Comparison of ENCODE assay signal across 1 cellular context in the genomic region with DNA sequence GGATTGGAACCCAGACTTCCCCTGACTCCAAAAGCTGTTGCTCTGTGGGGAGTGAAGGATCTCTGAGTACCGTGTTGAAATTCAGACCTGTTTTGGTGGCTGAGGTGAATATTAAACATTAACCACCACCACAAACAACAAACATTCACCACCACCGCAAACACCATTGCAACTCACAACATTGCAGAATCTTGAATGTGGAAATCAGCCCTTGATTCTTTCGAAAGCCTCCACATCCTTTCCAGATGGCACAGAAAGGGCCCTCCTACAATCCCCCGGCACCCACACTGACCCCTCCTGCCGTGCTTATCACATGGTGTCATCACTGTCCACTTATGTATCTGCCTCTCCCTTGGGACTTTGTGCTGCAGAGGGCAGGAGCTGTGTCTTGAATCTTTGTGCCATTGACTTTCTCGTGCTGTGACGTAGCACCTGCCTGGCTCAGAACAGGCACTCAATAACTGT.
TF ChIP-seq lines count a peak whose summit lies in the region.

No MANE protein-coding gene starts in this region.

TF ChIP-seq in SK-N-SH treated with all-trans-retinoic acid at 6 μM for 48 hours, 23 proteins besides CTCF, POLR2A, EP300 and RAD21 (continued from another document):
- TF ChIP-seq, protein P1, sequence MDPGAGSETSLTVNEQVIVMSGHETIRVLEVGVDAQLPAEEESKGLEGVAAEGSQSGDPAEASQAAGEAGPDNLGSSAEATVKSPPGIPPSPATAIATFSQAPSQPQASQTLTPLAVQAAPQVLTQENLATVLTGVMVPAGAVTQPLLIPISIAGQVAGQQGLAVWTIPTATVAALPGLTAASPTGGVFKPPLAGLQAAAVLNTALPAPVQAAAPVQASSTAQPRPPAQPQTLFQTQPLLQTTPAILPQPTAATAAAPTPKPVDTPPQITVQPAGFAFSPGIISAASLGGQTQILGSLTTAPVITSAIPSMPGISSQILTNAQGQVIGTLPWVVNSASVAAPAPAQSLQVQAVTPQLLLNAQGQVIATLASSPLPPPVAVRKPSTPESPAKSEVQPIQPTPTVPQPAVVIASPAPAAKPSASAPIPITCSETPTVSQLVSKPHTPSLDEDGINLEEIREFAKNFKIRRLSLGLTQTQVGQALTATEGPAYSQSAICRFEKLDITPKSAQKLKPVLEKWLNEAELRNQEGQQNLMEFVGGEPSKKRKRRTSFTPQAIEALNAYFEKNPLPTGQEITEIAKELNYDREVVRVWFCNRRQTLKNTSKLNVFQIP (CRISPR knock-in tag; IDR thresholded peaks at IDR 0.05; ENCODE audit: borderline replicate concordance, low read depth) = no peak
- TF ChIP-seq RARB (CRISPR knock-in tag; IDR thresholded peaks at IDR 0.05) (no peak), SNAI2 (CRISPR knock-in tag; IDR thresholded peaks at IDR 0.05) (no peak)
